9 cellular contexts compared by ENCODE assay signal in the genomic region with DNA sequence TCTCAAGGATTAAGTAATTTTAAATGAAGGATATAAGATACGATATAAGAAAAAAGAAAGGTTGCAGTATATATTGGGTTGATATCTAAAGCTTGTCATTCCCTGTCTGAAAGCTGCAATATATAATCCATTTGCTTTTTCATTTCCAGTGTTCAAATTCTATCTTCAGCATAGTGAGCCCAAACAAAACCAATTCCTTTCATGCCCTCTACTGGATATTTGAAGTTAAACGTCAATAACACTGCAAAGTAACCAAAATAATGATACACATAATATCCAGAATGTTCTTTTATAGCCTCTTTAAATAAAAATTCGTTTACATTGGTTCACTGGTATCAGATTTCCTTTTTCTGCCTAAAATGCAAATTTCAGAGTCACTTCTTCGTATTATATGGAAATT.
DNase-seq lines count a peak whose midpoint lies in the region; ATAC-seq, FAIRE-seq and TF ChIP-seq lines count a peak whose summit lies in the region.
"Had no signal": no experiment of that assay in that cellular context is flagged by ENCODE, and none has a peak within 500 bp of the region (broad histone marks: within the 10 kb centered on the region; RNA-seq: fewer than 3 reads in every experiment).

No MANE protein-coding gene starts in this region.

- no CpG with 5 or more reads among the region's 4 CpGs for WGBS in IMR-90 (ENCODE audit: extremely low coverage in 2 of 2, insufficient read length in 1 of 2), 2 experiments
- 17% methylated on average over 4 of the region's 4 CpGs for WGBS in HepG2 (ENCODE audit: low lambda C conversion rate)

- no peak overlapping the region for H2BK5ac ChIP-seq in IMR-90 (ENCODE audit: low read depth, low read length, poor library complexity, severe bottlenecking)

- peaks cover 3% of the 10 kb centered on the region for H3K27me3 ChIP-seq in IMR-90 (ENCODE audit: control insufficient read depth, insufficient read depth, low read length)
- no peaks in the 10 kb centered on the region for H3K27me3 ChIP-seq in HepG2 (ENCODE audit: control insufficient read depth in 1 of 2, insufficient read depth in 2 of 2, low read length in 2 of 2)
- H3K27me3 ChIP-seq in tibial artery, result no peaks in the 10 kb centered on the region

- CTCF ChIA-PET in IMR-90 (lab: Yijun Ruan, JAX), result interaction anchor here (0.5 to 2.1 kb wide), 3 partner anchors 13 to 394 kb away, joined by 3 to 7 read pairs (median 6); no protein-coding TSS in a partner anchor
- CTCF ChIA-PET in HepG2 (lab: Yijun Ruan, JAX; ENCODE audit: low intra/inter-chr PET ratio, low total read pairs), result interaction anchor here (1.7 kb wide), 1 partner anchor 95 kb away, joined by 11 read pairs; no protein-coding TSS in a partner anchor

- H3K9ac ChIP-seq in IMR-90 (ENCODE audit: low read depth, low read length) (no peak overlapping the region), HepG2 (ENCODE audit: insufficient read depth, low read depth, low read length) (no peak overlapping the region)

- no peaks in the 10 kb centered on the region for H3K79me2 ChIP-seq in HepG2 (ENCODE audit: insufficient read depth, low read length)

- H3K9me3 ChIP-seq in IMR-90 (ENCODE audit: control insufficient read depth, insufficient read depth, low read length), result no peaks in the 10 kb centered on the region
- H3K9me3 ChIP-seq in HepG2 (ENCODE audit: low read length), result no peaks in the 10 kb centered on the region
- no peaks in the 10 kb centered on the region for H3K9me3 ChIP-seq in tibial artery

- DNase-seq in DMS153 (lab: John Stamatoyannopoulos, UW), result peak; percentile 2
- peak; percentile 49 for DNase-seq in IMR-90
- DNase-seq in HepG2 (ENCODE audit: low spot score), result no peak
- no peak for DNase-seq in substantia nigra (lab: John Stamatoyannopoulos, UW)
- no peak for DNase-seq in tibial artery
- no peak for DNase-seq in activated gamma-delta T cell (lab: John Stamatoyannopoulos, UW)

- no peak overlapping the region for H4K5ac ChIP-seq in IMR-90 (ENCODE audit: low read depth, low read length)

- no peak overlapping the region for H4K8ac ChIP-seq in IMR-90 (ENCODE audit: low read depth in 2 of 2, low read length in 2 of 2)

- H3K27ac ChIP-seq in IMR-90 (ENCODE audit: insufficient read depth, low read length), result no peak overlapping the region
- H3K27ac ChIP-seq in VCaP, result no peak overlapping the region
- no peak overlapping the region for H3K27ac ChIP-seq in HepG2 (ENCODE audit: extremely low read length, insufficient read depth, low read length)
- no peak overlapping the region for H3K27ac ChIP-seq in substantia nigra (ENCODE audit: low read depth, low read length, poor library complexity, severe bottlenecking)
- H3K27ac ChIP-seq in tibial artery, result no peak overlapping the region
- H3K27ac ChIP-seq: epithelial cell of prostate had no signal

- no TSS peak for BruUV-seq in IMR-90 (replicated peaks; lab: Mats Ljungman, UMichigan)
- no TSS peak for BruUV-seq in HepG2 (replicated peaks; lab: Mats Ljungman, UMichigan)

- no peak overlapping the region for H2BK120ac ChIP-seq in IMR-90 (ENCODE audit: low read depth, low read length)

- no peak overlapping the region for H2AK9ac ChIP-seq in IMR-90 (replicated peaks; ENCODE audit: low read depth, low read length, poor library complexity)

- no peak overlapping the region for H2BK15ac ChIP-seq in IMR-90 (ENCODE audit: low read depth, low read length)

- TF ChIP-seq RAD21 in IMR-90 (IDR thresholded peaks at IDR 0.05; ENCODE audit: low read length) (peak; percentile 75), HepG2 (CRISPR knock-in tag; IDR thresholded peaks at IDR 0.05) (no peak)

- peak; percentile 63 for TF ChIP-seq CTCF in IMR-90 (conservative IDR thresholded peaks at IDR 0.05; ENCODE audit: low read depth, low read length)
- peak; percentile 74 for TF ChIP-seq CTCF in VCaP (conservative IDR thresholded peaks at IDR 0.05)
- peak; percentile 49 for TF ChIP-seq CTCF in HepG2 (CRISPR knock-in tag; IDR thresholded peaks at IDR 0.05)
- no peak for TF ChIP-seq CTCF in tibial artery (IDR thresholded peaks at IDR 0.05)

- no peak for TF ChIP-seq POLR2A in IMR-90 (IDR thresholded peaks at IDR 0.05; ENCODE audit: low read depth, low read length)
- TF ChIP-seq POLR2A in HepG2 (IDR thresholded peaks at IDR 0.05; ENCODE audit: insufficient read depth in 1 of 2, low read depth in 2 of 2, low read length in 2 of 2), result no peak

- no peak overlapping the region for H3K56ac ChIP-seq in IMR-90 (ENCODE audit: extremely low read depth, insufficient read depth, low read length)

- no peaks in the 10 kb centered on the region for H3K9me1 ChIP-seq in IMR-90 (ENCODE audit: insufficient read depth, low read length)

- POLR2A ChIA-PET in IMR-90 (lab: Charles Lee; ENCODE audit: unreplicated experiment) (no interaction called here), HepG2 (lab: Yijun Ruan, JAX) (no interaction called here)

- no peak overlapping the region for H3K14ac ChIP-seq in IMR-90 (replicated peaks; ENCODE audit: low read depth, low read length)

- no peak overlapping the region for H4K91ac ChIP-seq in IMR-90 (ENCODE audit: insufficient read depth, low read depth, low read length)

- no peak overlapping the region for H3K18ac ChIP-seq in IMR-90 (ENCODE audit: low read depth, low read length)

- intact Hi-C loops in IMR-90 (cut with micrococcal nuclease), result loop anchor here (1.0 to 2.0 kb wide), 3 partner anchors 96 to 623 kb away; no protein-coding TSS in a partner anchor
- intact Hi-C loops in HepG2 (cut with micrococcal nuclease; ENCODE audit: unreplicated experiment), result loop anchor here (2.0 kb wide), 1 partner anchor 95 kb away; no protein-coding TSS in a partner anchor
- intact Hi-C loops in tibial artery (cut with DNase I; ENCODE audit: low total_unique reads), result loop anchor here (2.0 kb wide), 1 partner anchor 321 kb away; no protein-coding TSS in a partner anchor

- H2BK20ac ChIP-seq in IMR-90 (ENCODE audit: low read depth, low read length), result no peak overlapping the region

- H2AK5ac ChIP-seq in IMR-90 (ENCODE audit: low read depth, low read length), result no peak overlapping the region

- no peaks in the 10 kb centered on the region for H3K79me1 ChIP-seq in IMR-90 (ENCODE audit: low read depth in 1 of 2, low read length in 2 of 2)

- no peaks in the 10 kb centered on the region; the same call in 1 of the 2 replicates for H3K4me1 ChIP-seq in IMR-90 (ENCODE audit: control insufficient read depth, insufficient read depth, low read length)
- no peaks in the 10 kb centered on the region for H3K4me1 ChIP-seq in HepG2 (ENCODE audit: insufficient read depth, low read length)
- peaks cover 0 to 4% (median 0%) of the 10 kb centered on the region in 4 donors for H3K4me1 ChIP-seq in tibial artery

- ATAC-seq in IMR-90 (ENCODE audit: low read depth) (peak; percentile 58), HepG2 (peak; percentile 43; the same call in 1 of the 3 replicates), HG03439 (IDR thresholded peaks at IDR 0.05; ENCODE audit: unreplicated experiment) (no peak)

- H3K36me3 ChIP-seq in IMR-90 (ENCODE audit: control insufficient read depth, insufficient read depth, low read length), result no peaks in the 10 kb centered on the region
- no peaks in the 10 kb centered on the region for H3K36me3 ChIP-seq in HepG2 (replicated peaks in 1 of 2; ENCODE audit: control insufficient read depth in 1 of 2, insufficient read depth in 2 of 2, low read length in 2 of 2)
- H3K36me3 ChIP-seq in tibial artery, result no peaks in the 10 kb centered on the region

- H3K4me2 ChIP-seq in IMR-90 (ENCODE audit: low read depth, low read length) (no peak overlapping the region), HepG2 (ENCODE audit: low read depth, low read length) (no peak overlapping the region)

- H3K4me3 ChIP-seq in IMR-90 (ENCODE audit: insufficient read depth, low read depth, low read length) (no peak overlapping the region), HepG2 (replicated peaks in 1 of 3; ENCODE audit: insufficient read depth in 1 of 3, low read depth in 2 of 3, low read length in 3 of 3) (no peak overlapping the region), tibial artery (no peak overlapping the region)

- no peak overlapping the region for H3K23ac ChIP-seq in IMR-90 (ENCODE audit: low read depth, low read length)

- in situ Hi-C loops in IMR-90 (cut with MboI; ENCODE audit: low sequenced_read_pairs), result loop anchor here (5.0 to 10.0 kb wide), 3 partner anchors 92 to 622 kb away; partner anchors contain the start of gene CCDC175
- in situ Hi-C loops in HepG2 (cut with HindIII; ENCODE audit: extremely low pct_ligation_motif_present, low pct_unique_long_range_greater_than_20kb), result no loop called here

- dilution Hi-C loops in IMR-90 (cut with HindIII; ENCODE audit: low sequenced_read_pairs, unreplicated experiment), result no loop called here

- TF ChIP-seq EP300 in HepG2 (IDR thresholded peaks at IDR 0.05; ENCODE audit: low read depth in 2 of 2, low read length in 2 of 2) (no peak), HepG2 (CRISPR knock-in tag; IDR thresholded peaks at IDR 0.05; ENCODE audit: borderline replicate concordance) (no peak)

- H4K20me1 ChIP-seq in IMR-90 (ENCODE audit: insufficient read depth, low read length), result no peaks in the 10 kb centered on the region
- H4K20me1 ChIP-seq in HepG2 (ENCODE audit: insufficient read depth, low read length), result no peaks in the 10 kb centered on the region

- FAIRE-seq in HepG2 (lab: Jason Lieb, UNC), result peak; percentile 56

- no peak overlapping the region for H3K4ac ChIP-seq in IMR-90 (ENCODE audit: low read depth, low read length)

- H2AFZ ChIP-seq in IMR-90 (replicated peaks; ENCODE audit: low read length, poor library complexity), result no peak overlapping the region
- H2AFZ ChIP-seq in HepG2 (ENCODE audit: low read length), result no peak overlapping the region

TF ChIP-seq in IMR-90, 13 proteins besides CTCF, POLR2A, EP300 and RAD21:
- TF ChIP-seq SMC3 (IDR thresholded peaks at IDR 0.05; ENCODE audit: low read depth, low read length) (peak; percentile 76), CEBPB (IDR thresholded peaks at IDR 0.05; ENCODE audit: low read depth, low read length) (no peak)

TF ChIP-seq in HepG2, 621 proteins besides CTCF, POLR2A, EP300 and RAD21:
- TF ChIP-seq SMC3 (IDR thresholded peaks at IDR 0.05; ENCODE audit: low read length), result peak; percentile 19; the same call in 1 of the 2 replicates
- no peak for TF ChIP-seq ZEB1 (IDR thresholded peaks at IDR 0.05; ENCODE audit: insufficient replicate concordance, low read depth)
- TF ChIP-seq STAG1 (CRISPR knock-in tag; IDR thresholded peaks at IDR 0.05), result peak; percentile 65

Comparison
In these comparisons a context has a peak if more than half of its experiments do, and no peak if none do; other contexts are left out.
1. DNase-seq: peak in DMS153 (single experiment) and IMR-90 (single experiment); none in HepG2 (single experiment), substantia nigra (0 of 49), tibial artery (0 of 2) and activated gamma-delta T cell (single experiment).
2. CTCF ChIP-seq: peak in IMR-90 (single experiment), VCaP (single experiment) and HepG2 (single experiment); none in tibial artery (0 of 2).